ENCODE assay signal across 9 cellular contexts in the genomic region with DNA sequence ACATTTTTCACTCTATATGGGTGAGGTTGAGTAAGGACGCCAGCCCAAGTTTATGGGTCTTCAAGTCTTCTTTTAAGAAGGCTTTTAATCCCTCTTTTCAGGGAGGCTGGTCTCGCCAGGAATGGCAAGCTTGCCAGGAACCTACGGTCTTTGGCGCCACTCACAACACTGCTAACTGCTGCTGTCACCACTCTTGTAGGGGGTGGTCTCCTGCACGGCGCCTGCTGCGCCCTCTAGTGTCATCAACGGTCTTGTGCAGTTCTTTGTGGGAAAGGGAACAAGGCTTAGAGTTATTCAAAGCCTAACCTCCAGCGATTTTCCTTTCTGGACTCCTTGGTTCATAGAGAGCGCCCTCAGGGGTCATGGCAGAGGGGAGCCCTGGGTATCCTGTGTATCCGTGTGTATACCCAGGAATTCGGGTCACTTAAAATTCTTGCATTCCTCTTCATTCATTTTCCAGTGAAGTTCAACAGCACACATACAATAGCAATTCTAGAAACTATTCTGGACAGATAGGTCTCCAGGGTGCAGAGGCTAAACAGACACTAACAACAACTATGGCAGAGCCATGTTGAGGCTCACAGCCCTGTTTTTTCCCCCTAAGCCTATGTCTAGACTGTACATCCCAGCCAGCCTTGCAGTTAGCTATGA.
DNase-seq lines count a peak whose midpoint lies in the region; ATAC-seq and TF ChIP-seq lines count a peak whose summit lies in the region.
"Had no signal": no experiment of that assay in that cellular context is flagged by ENCODE, and none has a peak within 500 bp of the region (broad histone marks: within the 10 kb centered on the region; RNA-seq: fewer than 3 reads in every experiment).

No MANE protein-coding gene starts in this region.

- H3K27me3 Mint-ChIP-seq in activated T-helper 2 cell treated with anti-CD3 and anti-CD28 coated beads, Interferon-gamma antibody, Interleukin-2, Interleukin-4, amounts not matched to agents 10 μg/mL and 5 μg/mL and 100 μg/mL, durations not matched to agents 14 hours and 24 hours and 36 hours (ENCODE audit: low read depth) = no peaks in the 10 kb centered on the region
- H3K27me3 Mint-ChIP-seq: CD4-positive, CD25-positive, alpha-beta regulatory T cell had no signal

- intact Hi-C loops in OCI-LY7 (cut with micrococcal nuclease; ENCODE audit: unreplicated experiment) = loop anchor here (5.0 kb wide), 1 partner anchor 538 kb away; no protein-coding TSS in a partner anchor
- intact Hi-C loops in activated T-helper 2 cell treated with anti-CD3 and anti-CD28 coated beads, Interferon-gamma antibody, Interleukin-2, Interleukin-4, amounts not matched to agents 10 μg/mL and 5 μg/mL and 100 μg/mL, durations not matched to agents 14 hours and 24 hours and 36 hours (cut with micrococcal nuclease) = loop anchor here (10.0 kb wide), 1 partner anchor 536 kb away; no protein-coding TSS in a partner anchor

- no peaks in the 10 kb centered on the region for H3K27me3 ChIP-seq in neural cell (ENCODE audit: insufficient read depth, low read depth, low read length)

- no peaks in the 10 kb centered on the region for H3F3A ChIP-seq in neural cell (ENCODE audit: insufficient read depth, low read length, poor library complexity, severe bottlenecking)

- no peaks in the 10 kb centered on the region for H3K79me2 ChIP-seq in OCI-LY7 (ENCODE audit: insufficient read depth, low read depth, low read length)
- no peaks in the 10 kb centered on the region for H3K79me2 ChIP-seq in neural cell (replicated peaks; ENCODE audit: insufficient read depth, low read length)

- H3K4me3 ChIP-seq in OCI-LY7 (ENCODE audit: low read depth, low read length, poor library complexity, severe bottlenecking) (no peak overlapping the region), neural cell (ENCODE audit: low read length) (no peak overlapping the region)

- TF ChIP-seq CTCF in OCI-LY7 (conservative IDR thresholded peaks at IDR 0.05; ENCODE audit: low read length) (peak; percentile 80), neural cell (IDR thresholded peaks at IDR 0.05; ENCODE audit: poor library complexity, severe bottlenecking) (peak; percentile 73)

- H3K27ac Mint-ChIP-seq in activated T-helper 2 cell treated with anti-CD3 and anti-CD28 coated beads, Interferon-gamma antibody, Interleukin-2, Interleukin-4, amounts not matched to agents 10 μg/mL and 5 μg/mL and 100 μg/mL, durations not matched to agents 14 hours and 24 hours and 36 hours = no peak overlapping the region
- H3K27ac Mint-ChIP-seq: CD4-positive, CD25-positive, alpha-beta regulatory T cell had no signal

- no peak overlapping the region for H3K9ac ChIP-seq in neural cell (ENCODE audit: low read length)

- H4K20me1 ChIP-seq in OCI-LY7 (ENCODE audit: insufficient read depth, low read length) = no peaks in the 10 kb centered on the region
- no peaks in the 10 kb centered on the region for H4K20me1 ChIP-seq in neural cell (ENCODE audit: insufficient read depth)

- H3K36me3 Mint-ChIP-seq in activated T-helper 2 cell treated with anti-CD3 and anti-CD28 coated beads, Interferon-gamma antibody, Interleukin-2, Interleukin-4, amounts not matched to agents 10 μg/mL and 5 μg/mL and 100 μg/mL, durations not matched to agents 14 hours and 24 hours and 36 hours (ENCODE audit: low read depth) = no peaks in the 10 kb centered on the region
- H3K36me3 Mint-ChIP-seq: CD4-positive, CD25-positive, alpha-beta regulatory T cell had no signal

- ATAC-seq in GM21367 (IDR thresholded peaks at IDR 0.05; ENCODE audit: unreplicated experiment) (peak; percentile 91), HG03565 (IDR thresholded peaks at IDR 0.05; ENCODE audit: unreplicated experiment) (peak; percentile 77)

- H3K9me3 Mint-ChIP-seq in activated T-helper 2 cell treated with anti-CD3 and anti-CD28 coated beads, Interferon-gamma antibody, Interleukin-2, Interleukin-4, amounts not matched to agents 10 μg/mL and 5 μg/mL and 100 μg/mL, durations not matched to agents 14 hours and 24 hours and 36 hours = no peaks in the 10 kb centered on the region

- POLR2A ChIA-PET in OCI-LY7 (lab: Charles Lee) = no interaction called here

- no peak for TF ChIP-seq EP300 in neural cell (conservative IDR thresholded peaks at IDR 0.05; ENCODE audit: poor library complexity, severe bottlenecking)

- H3K27ac ChIP-seq in OCI-LY7 (ENCODE audit: low read depth, low read length, poor library complexity, severe bottlenecking) (no peak overlapping the region), neural cell (ENCODE audit: low read length) (no peak overlapping the region)

- peak overlapping the region; percentile 54; the same call in 1 of the 2 replicates for H2AFZ ChIP-seq in OCI-LY7 (ENCODE audit: low read length)
- no peak overlapping the region for H2AFZ ChIP-seq in neural cell (ENCODE audit: low read depth, low read length)

- TF ChIP-seq RAD21 in neural cell (conservative IDR thresholded peaks at IDR 0.05) = peak; percentile 78

- CTCF ChIA-PET in OCI-LY7 (lab: Charles Lee; ENCODE audit: unreplicated experiment) = no interaction called here

- H3K4me3 Mint-ChIP-seq in activated T-helper 2 cell treated with anti-CD3 and anti-CD28 coated beads, Interferon-gamma antibody, Interleukin-2, Interleukin-4, amounts not matched to agents 10 μg/mL and 5 μg/mL and 100 μg/mL, durations not matched to agents 14 hours and 24 hours and 36 hours (ENCODE audit: low read depth) = no peak overlapping the region
- H3K4me3 Mint-ChIP-seq: CD4-positive, CD25-positive, alpha-beta regulatory T cell had no signal

- no peak overlapping the region for H3K4me2 ChIP-seq in OCI-LY7 (ENCODE audit: low read length)
- no peak overlapping the region for H3K4me2 ChIP-seq in neural cell (ENCODE audit: low read length)

- H3K9me3 ChIP-seq in OCI-LY7 (ENCODE audit: low read length) (peaks cover 8% of the 10 kb centered on the region; the same call in 1 of the 2 replicates), neural cell (ENCODE audit: low read length) (no peaks in the 10 kb centered on the region)

- H3K4me1 ChIP-seq in OCI-LY7 (ENCODE audit: insufficient read depth, low read length, poor library complexity, severe bottlenecking) = no peaks in the 10 kb centered on the region

- peak; percentile 35 for DNase-seq in NK-92 treated with Interleukin-12 subunit alpha and Interleukin-12 subunit beta, amount 100 ng/mL, for 24 hours (lab: John Stamatoyannopoulos, UW)
- no peak for DNase-seq in NK-92 (lab: John Stamatoyannopoulos, UW; ENCODE audit: unreplicated experiment)
- peak; percentile 42 for DNase-seq in OCI-LY7 (ENCODE audit: low spot score)
- peak; percentile 76 for DNase-seq in ecto neural progenitor cell (ENCODE audit: low spot score)
- no peak for DNase-seq in activated T-helper 2 cell treated with anti-CD3 and anti-CD28 coated beads, Interferon-gamma antibody, Interleukin-2, Interleukin-4, amounts not matched to agents 10 μg/mL and 5 μg/mL and 100 μg/mL, durations not matched to agents 14 hours and 24 hours and 36 hours (ENCODE audit: low spot score)

- H3K4me1 Mint-ChIP-seq in activated T-helper 2 cell treated with anti-CD3 and anti-CD28 coated beads, Interferon-gamma antibody, Interleukin-2, Interleukin-4, amounts not matched to agents 10 μg/mL and 5 μg/mL and 100 μg/mL, durations not matched to agents 14 hours and 24 hours and 36 hours (ENCODE audit: low read depth) = no peaks in the 10 kb centered on the region
- H3K4me1 Mint-ChIP-seq: CD4-positive, CD25-positive, alpha-beta regulatory T cell had no signal

- no TSS peak for BruUV-seq in OCI-LY7 (replicated peaks; lab: Mats Ljungman, UMichigan)

- H3K36me3 ChIP-seq in OCI-LY7 (ENCODE audit: insufficient read depth, low read length) = no peaks in the 10 kb centered on the region
- H3K36me3 ChIP-seq in neural cell (ENCODE audit: insufficient read depth, low read length) = no peaks in the 10 kb centered on the region

- H3K9me2 ChIP-seq in OCI-LY7 (ENCODE audit: insufficient read depth, low read length) (no peaks in the 10 kb centered on the region), neural cell (ENCODE audit: insufficient read depth, low read length) (no peaks in the 10 kb centered on the region)

TF ChIP-seq in neural cell, 6 proteins besides CTCF, POLR2A, EP300 and RAD21:
- TF ChIP-seq EZH2 (IDR thresholded peaks at IDR 0.05; ENCODE audit: borderline replicate concordance, insufficient read depth, low read length, poor library complexity, severe bottlenecking) (no peak), SMC3 (conservative IDR thresholded peaks at IDR 0.05; ENCODE audit: poor library complexity) (peak; percentile 75)
- TF ChIP-seq, protein P1, sequence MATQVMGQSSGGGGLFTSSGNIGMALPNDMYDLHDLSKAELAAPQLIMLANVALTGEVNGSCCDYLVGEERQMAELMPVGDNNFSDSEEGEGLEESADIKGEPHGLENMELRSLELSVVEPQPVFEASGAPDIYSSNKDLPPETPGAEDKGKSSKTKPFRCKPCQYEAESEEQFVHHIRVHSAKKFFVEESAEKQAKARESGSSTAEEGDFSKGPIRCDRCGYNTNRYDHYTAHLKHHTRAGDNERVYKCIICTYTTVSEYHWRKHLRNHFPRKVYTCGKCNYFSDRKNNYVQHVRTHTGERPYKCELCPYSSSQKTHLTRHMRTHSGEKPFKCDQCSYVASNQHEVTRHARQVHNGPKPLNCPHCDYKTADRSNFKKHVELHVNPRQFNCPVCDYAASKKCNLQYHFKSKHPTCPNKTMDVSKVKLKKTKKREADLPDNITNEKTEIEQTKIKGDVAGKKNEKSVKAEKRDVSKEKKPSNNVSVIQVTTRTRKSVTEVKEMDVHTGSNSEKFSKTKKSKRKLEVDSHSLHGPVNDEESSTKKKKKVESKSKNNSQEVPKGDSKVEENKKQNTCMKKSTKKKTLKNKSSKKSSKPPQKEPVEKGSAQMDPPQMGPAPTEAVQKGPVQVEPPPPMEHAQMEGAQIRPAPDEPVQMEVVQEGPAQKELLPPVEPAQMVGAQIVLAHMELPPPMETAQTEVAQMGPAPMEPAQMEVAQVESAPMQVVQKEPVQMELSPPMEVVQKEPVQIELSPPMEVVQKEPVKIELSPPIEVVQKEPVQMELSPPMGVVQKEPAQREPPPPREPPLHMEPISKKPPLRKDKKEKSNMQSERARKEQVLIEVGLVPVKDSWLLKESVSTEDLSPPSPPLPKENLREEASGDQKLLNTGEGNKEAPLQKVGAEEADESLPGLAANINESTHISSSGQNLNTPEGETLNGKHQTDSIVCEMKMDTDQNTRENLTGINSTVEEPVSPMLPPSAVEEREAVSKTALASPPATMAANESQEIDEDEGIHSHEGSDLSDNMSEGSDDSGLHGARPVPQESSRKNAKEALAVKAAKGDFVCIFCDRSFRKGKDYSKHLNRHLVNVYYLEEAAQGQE (IDR thresholded peaks at IDR 0.05; ENCODE audit: borderline replicate concordance) = no peak

Comparison
In these comparisons a context has a peak if more than half of its experiments do, and no peak if none do; other contexts are left out.
1. DNase-seq: peak in NK-92 treated with Interleukin-12 subunit alpha and Interleukin-12 subunit beta, amount 100 ng/mL, for 24 hours (single experiment), OCI-LY7 (single experiment) and ecto neural progenitor cell (single experiment); none in NK-92 (single experiment) and activated T-helper 2 cell treated with anti-CD3 and anti-CD28 coated beads, Interferon-gamma antibody, Interleukin-2, Interleukin-4, amounts not matched to agents 10 μg/mL and 5 μg/mL and 100 μg/mL, durations not matched to agents 14 hours and 24 hours and 36 hours (single experiment).